ENCODE assay signal across 9 cellular contexts in genomic region chr6:117547688-117548621, GRCh38. TPM values are rescaled to one million over a fixed set of nuclear protein-coding genes. Genes with fewer than 3 reads are reported as not detected.
DNase-seq lines count a peak whose midpoint lies in the region; ATAC-seq, FAIRE-seq and TF ChIP-seq lines count a peak whose summit lies in the region.
"Had no signal": no experiment of that assay in that cellular context is flagged by ENCODE, and none has a peak within 500 bp of the region (broad histone marks: within the 10 kb centered on the region; RNA-seq: fewer than 3 reads in every experiment).

No MANE protein-coding gene starts in this region.

- DNase-seq in AG04449 (ENCODE audit: low read depth, low spot score) (no peak), NCI-H1092 (lab: John Stamatoyannopoulos, UW) (peak; percentile 24), fibroblast of the conjunctiva (ENCODE audit: low read depth) (peak; percentile 38), pancreas (peak; percentile 44 to 81 (median 68)), uterus (peak; percentile 27 to 36), HTR-8/SVneo (ENCODE audit: insufficient read length, low spot score) (no peak)
- peak; percentile 8 to 22 for DNase-seq in activated T-helper 1 cell treated with anti-CD3 and anti-CD28 coated beads, Interleukin-2, amount 50 U/mL, for 16 hours (ENCODE audit: low read depth in 1 of 2, low spot score in 1 of 2)

- ATAC-seq in GM19467 (IDR thresholded peaks at IDR 0.05; ENCODE audit: unreplicated experiment): peak; percentile 36
- peak; percentile 68 to 92 (median 85) for ATAC-seq in pancreas

- H3K4me1 ChIP-seq in pancreas (no peaks in the 10 kb centered on the region), uterus (no peaks in the 10 kb centered on the region)

- H3K36me3 ChIP-seq in pancreas (no peaks in the 10 kb centered on the region), uterus (no peaks in the 10 kb centered on the region)

- TF ChIP-seq CTCF in AG04449 (IDR thresholded peaks at IDR 0.05; ENCODE audit: insufficient read depth, low read length, missing control alignments) (peak; percentile 15), pancreas (IDR thresholded peaks at IDR 0.05) (no peak), uterus (IDR thresholded peaks at IDR 0.05) (no peak)

- WGBS in pancreas, 2 donors: 67 to 75% methylated on average over 58 to 64 of the region's 64 CpGs

- CTCF ChIA-PET in AG04449 (lab: Yijun Ruan, JAX): interaction anchor here (0.8 to 17.1 kb wide), 9 partner anchors 11 to 142 kb away, joined by 3 to 273 read pairs (median 4); no protein-coding TSS in a partner anchor

- intact Hi-C loops in pancreas (cut with DNase I) (no loop called here), uterus (cut with DNase I; ENCODE audit: low total_unique reads) (no loop called here)

- POLR2A ChIA-PET in AG04449 (lab: Yijun Ruan, JAX): no interaction called here

- H3K27ac ChIP-seq in pancreas (no peak overlapping the region), uterus (no peak overlapping the region)

- H3K27me3 ChIP-seq in pancreas (no peaks in the 10 kb centered on the region), uterus (no peaks in the 10 kb centered on the region)

- H3K9me3 ChIP-seq in pancreas: no peaks in the 10 kb centered on the region
- no peaks in the 10 kb centered on the region for H3K9me3 ChIP-seq in uterus

- FAIRE-seq in pancreas (lab: Jason Lieb, UNC) (no peak), HTR-8/SVneo (lab: Jason Lieb, UNC) (no peak)
- FAIRE-seq: G401.6 had no signal

- TF ChIP-seq POLR2A in uterus (IDR thresholded peaks at IDR 0.05): no peak

- H3K4me3 ChIP-seq in AG04449 (ENCODE audit: low read depth, low read length) (peak overlapping the region; percentile 45), pancreas (peak overlapping the region in 3 of 4 donors; percentile 2 to 34 (median 17)), uterus (peak overlapping the region; percentile 2 to 38)

RNA-seq across cellular contexts. Expression of gene GOPC, which starts 54.4 kb away (rescaled TPM):
- total RNA-seq in pancreas (10 to 100 TPM in 1 of 6 donors, 1 to 10 TPM in 5; 5.1 to 13.9 (median 7.2) TPM), uterus (10 to 100 TPM; 16.5 to 94.7 (median 26.6) TPM)
- polyA plus RNA-seq in pancreas: 10 to 100 TPM in 1 of 2 donors, 1 to 10 TPM in 1; 9.7 to 13.6 TPM

Comparison
In these comparisons a context has a peak if more than half of its experiments do, and no peak if none do; other contexts are left out.
1. DNase-seq: peak in NCI-H1092 (single experiment), activated T-helper 1 cell treated with anti-CD3 and anti-CD28 coated beads, Interleukin-2, amount 50 U/mL, for 16 hours (2 of 2), fibroblast of the conjunctiva (single experiment), pancreas (6 of 6) and uterus (2 of 2); none in AG04449 (single experiment) and HTR-8/SVneo (single experiment).
2. Peak in every context shown above with its lines, with median percentiles within 50 percentile points of each other: H3K4me3 ChIP-seq.